In the genomic region with DNA sequence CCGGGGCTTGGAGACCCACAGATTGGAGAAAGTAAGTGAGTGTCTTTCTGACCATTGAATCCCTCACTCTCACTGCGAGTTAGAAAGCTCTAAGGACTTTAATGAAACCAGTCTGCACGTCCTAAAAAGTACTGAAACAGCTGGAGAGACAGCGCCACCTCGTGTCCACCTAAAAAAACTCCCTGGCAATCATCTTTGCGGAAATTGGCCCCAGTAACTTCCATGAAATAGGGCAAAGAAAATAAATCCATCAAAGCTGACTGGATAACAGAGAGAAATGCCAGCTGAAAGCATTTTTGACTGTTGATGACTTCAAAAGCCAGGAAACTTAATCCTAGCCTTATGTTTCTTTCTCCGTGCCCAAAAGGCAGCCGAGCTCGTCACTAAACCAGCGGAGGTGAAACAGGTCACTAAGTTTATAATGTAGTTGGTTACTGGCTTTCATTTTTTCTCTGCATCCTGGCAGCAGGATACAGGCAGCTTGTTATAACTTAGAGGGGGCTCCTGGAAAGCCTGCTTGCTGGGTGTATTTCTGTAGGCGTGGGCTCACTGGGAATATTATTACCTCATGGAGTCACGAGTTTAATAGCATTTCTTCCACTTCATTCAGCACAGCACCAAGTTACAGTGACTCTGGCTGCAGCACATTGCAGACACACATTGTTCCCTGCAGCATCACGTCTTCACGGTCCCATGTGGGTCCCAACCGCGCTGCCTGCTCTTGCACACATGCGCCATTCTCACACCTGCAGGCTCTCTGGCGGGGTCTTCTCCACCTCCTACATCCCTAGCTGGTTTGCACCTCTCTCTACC, we compare ENCODE assay signal across 9 cellular contexts.
DNase-seq lines count a peak whose midpoint lies in the region; ATAC-seq, FAIRE-seq and TF ChIP-seq lines count a peak whose summit lies in the region.
"Had no signal": no experiment of that assay in that cellular context is flagged by ENCODE, and none has a peak within 500 bp of the region (broad histone marks: within the 10 kb centered on the region; RNA-seq: fewer than 3 reads in every experiment).

No MANE protein-coding gene starts in this region.

- TF ChIP-seq CTCF in endothelial cell of umbilical vein (IDR thresholded peaks at IDR 0.05; ENCODE audit: extremely low read depth in 1 of 2, insufficient read depth in 1 of 2, low read depth in 1 of 2, low read length in 2 of 2) = peak; percentile 77 to 87

- intact Hi-C loops in endothelial cell of umbilical vein (cut with micrococcal nuclease) = loop anchor here (1.0 to 10.0 kb wide), 6 partner anchors 58 to 370 kb away; no protein-coding TSS in a partner anchor

- H2AFZ ChIP-seq in endothelial cell of umbilical vein (ENCODE audit: low read depth, low read length) = peak overlapping the region; percentile 13

- in situ Hi-C loops in Caki2 (cut with HindIII; ENCODE audit: low pct_unique_long_range_greater_than_20kb, low sequenced_read_pairs) = no loop called here

- no peak for TF ChIP-seq POLR2A in endothelial cell of umbilical vein (IDR thresholded peaks at IDR 0.05; ENCODE audit: low read depth, low read length)

- H3K36me3 ChIP-seq in endothelial cell of umbilical vein (ENCODE audit: control insufficient read depth in 2 of 2, extremely low read depth in 1 of 2, insufficient read depth in 2 of 2, low read length in 2 of 2) (no peaks in the 10 kb centered on the region), muscle layer of duodenum (ENCODE audit: control insufficient read depth in 1 of 2, insufficient read depth in 2 of 2, low read length in 2 of 2) (no peaks in the 10 kb centered on the region)

- H3K4me2 ChIP-seq in endothelial cell of umbilical vein (ENCODE audit: insufficient read depth, low read length) = no peak overlapping the region

- H3K4me1 ChIP-seq in endothelial cell of umbilical vein (ENCODE audit: control insufficient read depth, extremely low read depth, insufficient read depth, low read length) (no peaks in the 10 kb centered on the region), muscle layer of duodenum (ENCODE audit: control insufficient read depth in 1 of 2, insufficient read depth in 2 of 2, low read length in 2 of 2) (no peaks in the 10 kb centered on the region)

- no peaks in the 10 kb centered on the region for H3K79me2 ChIP-seq in endothelial cell of umbilical vein (ENCODE audit: control insufficient read depth, insufficient read depth, low read length)

- H3K9me1 ChIP-seq in endothelial cell of umbilical vein (replicated peaks; ENCODE audit: control insufficient read depth, extremely low read depth, insufficient read depth, low read length) = no peaks in the 10 kb centered on the region

- BruUV-seq in endothelial cell of umbilical vein (replicated peaks; lab: Mats Ljungman, UMichigan) = no TSS peak

- dilution Hi-C loops in endothelial cell of umbilical vein (cut with MboI; ENCODE audit: extremely low pct_ligation_motif_present, low sequenced_read_pairs) = no loop called here

- no peaks in the 10 kb centered on the region for H3K9me3 ChIP-seq in endothelial cell of umbilical vein (replicated peaks; ENCODE audit: control insufficient read depth, insufficient read depth, low read length)
- no peaks in the 10 kb centered on the region for H3K9me3 ChIP-seq in muscle layer of duodenum (ENCODE audit: control insufficient read depth in 1 of 2, low read length in 2 of 2)

- H4K20me1 ChIP-seq in endothelial cell of umbilical vein (replicated peaks; ENCODE audit: control insufficient read depth, extremely low read depth, insufficient read depth, low read length) = no peaks in the 10 kb centered on the region

- CTCF ChIA-PET in endothelial cell of umbilical vein (lab: Charles Lee) = interaction anchor here (0.7 to 5.1 kb wide), 46 partner anchors 8 to 1172 kb away, joined by 3 to 71 read pairs (median 4); no protein-coding TSS in a partner anchor

- POLR2A ChIA-PET in endothelial cell of umbilical vein (lab: Charles Lee) = no interaction called here

- no peak overlapping the region for H3K9ac ChIP-seq in endothelial cell of umbilical vein (replicated peaks; ENCODE audit: extremely low read depth, insufficient read depth, low read length)

- peaks cover 18 to 21% of the 10 kb centered on the region in 2 experiments for H3K27me3 ChIP-seq in endothelial cell of umbilical vein (ENCODE audit: control insufficient read depth in 2 of 2, insufficient read depth in 2 of 2, low read length in 2 of 2)
- H3K27me3 ChIP-seq in muscle layer of duodenum (ENCODE audit: low read depth, low read length) = no peaks in the 10 kb centered on the region

- peak; percentile 68 for ATAC-seq in HG03175 (IDR thresholded peaks at IDR 0.05; ENCODE audit: unreplicated experiment)
- ATAC-seq in HG03039 (IDR thresholded peaks at IDR 0.05; ENCODE audit: unreplicated experiment) = no peak

- FAIRE-seq in endothelial cell of umbilical vein (lab: Jason Lieb, UNC) = peak; percentile 93

- H3K27ac ChIP-seq in endothelial cell of umbilical vein (ENCODE audit: insufficient read depth, low read depth, low read length) = no peak overlapping the region
- H3K27ac ChIP-seq in muscle layer of duodenum (ENCODE audit: low read length) = no peak overlapping the region

- H3K4me3 ChIP-seq in endothelial cell of umbilical vein (replicated peaks in 1 of 3; ENCODE audit: insufficient read depth in 1 of 3, low read depth in 1 of 3, low read length in 3 of 3) (peak overlapping the region in 1 of 3 experiments; percentile 10), muscle layer of duodenum (ENCODE audit: low read depth in 1 of 2, low read length in 2 of 2) (peak overlapping the region; percentile 38 to 47)

- DNase-seq in Caki2 (ENCODE audit: low read depth) (peak; percentile 35), NCI-H774 (lab: John Stamatoyannopoulos, UW) (peak; percentile 58), endothelial cell of umbilical vein (ENCODE audit: low read depth, low spot score) (peak; percentile 77)
- DNase-seq in activated CD8-positive, alpha-beta memory T cell treated with anti-CD3 and anti-CD28 coated beads for 24 hours = peak; percentile 67
- peak; percentile 2 to 63 (median 17) for DNase-seq in stimulated activated naive CD4-positive, alpha-beta T cell (lab: John Stamatoyannopoulos, UW)
- DNase-seq: activated B cell treated with CpG ODN at 0.5 μM for 24 hours had no signal

TF ChIP-seq in endothelial cell of umbilical vein, 7 proteins besides CTCF, POLR2A, EP300 and RAD21:
- TF ChIP-seq POLR2AphosphoS5 (IDR thresholded peaks at IDR 0.05; ENCODE audit: insufficient read depth, low read depth, low read length) = no peak
- no peak for TF ChIP-seq MYC (IDR thresholded peaks at IDR 0.05; ENCODE audit: low read depth, low read length)
- TF ChIP-seq, protein P1, sequence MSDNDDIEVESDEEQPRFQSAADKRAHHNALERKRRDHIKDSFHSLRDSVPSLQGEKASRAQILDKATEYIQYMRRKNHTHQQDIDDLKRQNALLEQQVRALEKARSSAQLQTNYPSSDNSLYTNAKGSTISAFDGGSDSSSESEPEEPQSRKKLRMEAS (IDR thresholded peaks at IDR 0.05; ENCODE audit: insufficient read depth, insufficient read length) = no peak
- no peak for TF ChIP-seq GATA2 (IDR thresholded peaks at IDR 0.05; ENCODE audit: insufficient read depth, insufficient read length, low read depth, low read length)
- no peak for TF ChIP-seq JUN (IDR thresholded peaks at IDR 0.05; ENCODE audit: borderline replicate concordance, insufficient read depth, insufficient read length, low read depth)
- TF ChIP-seq FOS (IDR thresholded peaks at IDR 0.05; ENCODE audit: borderline replicate concordance, insufficient read depth, low read length) = no peak
- no peak for TF ChIP-seq EZH2 (IDR thresholded peaks at IDR 0.05; ENCODE audit: borderline replicate concordance, low read depth, low read length, severe bottlenecking)

Comparison
In these comparisons a context has a peak if more than half of its experiments do, and no peak if none do; other contexts are left out.
1. DNase-seq: peak in every context shown above with its lines; median percentile 77 in endothelial cell of umbilical vein; 67 in activated CD8-positive, alpha-beta memory T cell treated with anti-CD3 and anti-CD28 coated beads for 24 hours; 58 in NCI-H774; 35 in Caki2; 17 in stimulated activated naive CD4-positive, alpha-beta T cell.